8 cellular contexts compared by ENCODE assay signal in the genomic region with DNA sequence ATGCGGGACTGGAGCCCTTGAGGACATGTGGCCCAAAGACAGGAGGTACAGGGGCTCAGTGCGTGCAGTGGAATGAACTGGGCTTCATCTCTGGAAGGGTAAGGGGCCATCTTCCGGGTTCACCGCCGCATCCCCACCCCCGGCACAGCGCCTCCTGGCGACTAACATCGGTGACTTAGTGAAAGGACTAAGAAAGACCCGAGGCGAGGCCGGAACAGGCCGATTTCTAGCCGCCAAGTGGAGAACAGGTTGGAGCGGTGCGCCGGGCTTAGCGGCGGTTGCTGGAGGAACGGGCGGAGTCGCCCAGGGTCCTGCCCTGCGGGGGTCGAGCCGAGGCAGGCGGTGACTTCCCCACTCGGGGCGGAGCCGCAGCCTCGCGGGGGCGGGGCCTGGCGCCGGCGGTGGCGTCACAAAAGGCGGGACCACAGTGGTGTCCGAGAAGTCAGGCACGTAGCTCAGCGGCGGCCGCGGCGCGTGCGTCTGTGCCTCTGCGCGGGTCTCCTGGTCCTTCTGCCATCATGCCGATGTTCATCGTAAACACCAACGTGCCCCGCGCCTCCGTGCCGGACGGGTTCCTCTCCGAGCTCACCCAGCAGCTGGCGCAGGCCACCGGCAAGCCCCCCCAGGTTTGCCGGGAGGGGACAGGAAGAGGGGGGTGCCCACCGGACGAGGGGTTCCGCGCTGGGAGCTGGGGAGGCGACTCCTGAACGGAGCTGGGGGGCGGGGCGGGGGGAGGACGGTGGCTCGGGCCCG. TPM values are rescaled to one million over a fixed set of nuclear protein-coding genes. Genes with fewer than 3 reads are reported as not detected.
DNase-seq lines count a peak whose midpoint lies in the region; ATAC-seq and TF ChIP-seq lines count a peak whose summit lies in the region.

A gene (plus strand): TSS at position 427 of the 753 bp plus-strand sequence. CDS start 92 bp downstream, at position 519.

- H2AFZ ChIP-seq in OCI-LY7 (ENCODE audit: low read length), result peak within 1 kb of the TSS; percentile 81

- H3K9me3 ChIP-seq in OCI-LY7 (ENCODE audit: low read length), result no peaks in the 10 kb centered on the region

- H3K27ac ChIP-seq in OCI-LY7 (ENCODE audit: low read depth, low read length, poor library complexity, severe bottlenecking), result peak within 1 kb of the TSS; percentile 90

- POLR2A ChIA-PET in OCI-LY7 (lab: Charles Lee), result interaction anchor here (0.7 to 2.7 kb wide), 10 partner anchors 17 to 119 kb away, joined by 3 to 43 read pairs (median 6); a partner anchor contains a TSS

- peaks cover 9% of the 10 kb centered on the region; the same call in 1 of the 2 replicates for H4K20me1 ChIP-seq in OCI-LY7 (ENCODE audit: insufficient read depth, low read length)

- ATAC-seq in GM21526 (IDR thresholded peaks at IDR 0.05; ENCODE audit: low FRiP score, unreplicated experiment), result peak; percentile 65

- H3K4me2 ChIP-seq in OCI-LY7 (ENCODE audit: low read length), result peak within 1 kb of the TSS; percentile 89

- H3K9me2 ChIP-seq in OCI-LY7 (ENCODE audit: insufficient read depth, low read length), result no peaks in the 10 kb centered on the region

- peak within 1 kb of the TSS; percentile 87 for H3K4me3 ChIP-seq in OCI-LY7 (ENCODE audit: low read depth, low read length, poor library complexity, severe bottlenecking)

- peaks cover 48% of the 10 kb centered on the region for H3K36me3 ChIP-seq in OCI-LY7 (ENCODE audit: insufficient read depth, low read length)

- H3K4me1 ChIP-seq in OCI-LY7 (ENCODE audit: insufficient read depth, low read length, poor library complexity, severe bottlenecking), result peaks cover 25% of the 10 kb centered on the region

- peak; percentile 67 for DNase-seq in DMS114 treated with DMSO at 0.1 percent for 48 hours (lab: John Stamatoyannopoulos, UW; ENCODE audit: unreplicated experiment)
- DNase-seq in HuH-7.5 (ENCODE audit: low spot score), result peak; percentile 69
- DNase-seq in OCI-LY7 (ENCODE audit: low spot score), result peak; percentile 98
- peak; percentile 90 for DNase-seq in activated T-cell treated with anti-CD3 and anti-CD28 coated beads for 1 hour (ENCODE audit: low read depth)
- peak; percentile 90 for DNase-seq in epidermal melanocyte (ENCODE audit: insufficient read length, low spot score)
- DNase-seq in middle frontal gyrus (ENCODE audit: extremely low spot score, low spot score), result peak; percentile 90
- DNase-seq in stimulated activated CD8-positive, alpha-beta memory T cell treated with anti-CD3 and anti-CD28 coated beads, Interleukin-2, amount 100 ng/mL, for 48 hours (ENCODE audit: low read depth in 2 of 2), result peak; percentile 96

- CTCF ChIA-PET in OCI-LY7 (lab: Charles Lee; ENCODE audit: unreplicated experiment), result interaction anchor here (0.6 to 2.3 kb wide), 8 partner anchors 17 to 260 kb away, joined by 3 to 10 read pairs (median 4); no protein-coding TSS in a partner anchor

- no TSS peak for BruUV-seq in OCI-LY7 (replicated peaks; lab: Mats Ljungman, UMichigan)

- H3K79me2 ChIP-seq in OCI-LY7 (ENCODE audit: insufficient read depth, low read depth, low read length), result peaks cover 21% of the 10 kb centered on the region; the same call in 1 of the 2 replicates

- intact Hi-C loops in OCI-LY7 (cut with micrococcal nuclease; ENCODE audit: unreplicated experiment), result loop anchor here (1.0 kb wide), 1 partner anchor 32 kb away; no protein-coding TSS in a partner anchor

- peak; percentile 92 for TF ChIP-seq CTCF in OCI-LY7 (conservative IDR thresholded peaks at IDR 0.05; ENCODE audit: low read length)

RNA-seq across cellular contexts. Expression of the gene that starts here (rescaled TPM):
- 861 and 1,440 TPM in 2 replicates for total RNA-seq in OCI-LY7 (2014; rRNA removed; shearing (Covaris generic))
- total RNA-seq in OCI-LY7 (2022), result 1,078 and 1,202 TPM in 2 replicates

Comparison
In these comparisons a context has a peak if more than half of its experiments do, and no peak if none do; other contexts are left out.
1. Peak in every context shown above with its lines: DNase-seq, ATAC-seq, H3K4me3 ChIP-seq and H3K27ac ChIP-seq.